Comparison of ENCODE assay signal across 1 cellular context in the genomic region with DNA sequence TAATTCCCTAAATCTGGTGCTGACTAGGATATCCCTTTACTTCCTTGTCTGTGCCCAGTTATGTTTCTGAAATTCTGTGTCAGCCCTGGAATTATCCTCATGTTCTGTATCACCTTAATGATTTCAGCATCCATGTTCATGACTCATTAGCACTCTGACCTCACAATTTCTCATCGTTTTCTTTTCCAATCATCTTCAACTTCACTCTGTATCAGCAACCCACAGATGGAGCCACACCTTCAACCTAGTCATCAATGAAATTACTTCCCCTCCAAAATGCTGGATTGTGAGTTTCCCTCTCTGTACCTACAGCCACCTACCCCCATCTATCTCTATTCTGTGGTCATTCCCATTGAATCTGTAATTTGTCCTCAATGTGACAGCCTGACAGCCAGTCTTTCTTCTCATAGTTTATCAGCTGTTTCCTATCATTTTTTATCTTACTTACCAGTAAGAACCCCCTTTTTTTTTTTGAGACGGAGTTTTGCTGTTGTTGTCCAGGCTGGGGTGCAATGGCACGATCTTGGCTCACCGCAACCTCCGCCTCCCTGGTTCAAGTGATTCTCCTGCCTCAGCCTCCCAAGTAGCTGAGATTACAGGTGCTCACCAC.
TF ChIP-seq lines count a peak whose summit lies in the region.

No MANE protein-coding gene starts in this region.

TF ChIP-seq in K562, 482 proteins besides CTCF, POLR2A, EP300 and RAD21 (continued from another document and continues in another):
- TF ChIP-seq, protein P1, sequence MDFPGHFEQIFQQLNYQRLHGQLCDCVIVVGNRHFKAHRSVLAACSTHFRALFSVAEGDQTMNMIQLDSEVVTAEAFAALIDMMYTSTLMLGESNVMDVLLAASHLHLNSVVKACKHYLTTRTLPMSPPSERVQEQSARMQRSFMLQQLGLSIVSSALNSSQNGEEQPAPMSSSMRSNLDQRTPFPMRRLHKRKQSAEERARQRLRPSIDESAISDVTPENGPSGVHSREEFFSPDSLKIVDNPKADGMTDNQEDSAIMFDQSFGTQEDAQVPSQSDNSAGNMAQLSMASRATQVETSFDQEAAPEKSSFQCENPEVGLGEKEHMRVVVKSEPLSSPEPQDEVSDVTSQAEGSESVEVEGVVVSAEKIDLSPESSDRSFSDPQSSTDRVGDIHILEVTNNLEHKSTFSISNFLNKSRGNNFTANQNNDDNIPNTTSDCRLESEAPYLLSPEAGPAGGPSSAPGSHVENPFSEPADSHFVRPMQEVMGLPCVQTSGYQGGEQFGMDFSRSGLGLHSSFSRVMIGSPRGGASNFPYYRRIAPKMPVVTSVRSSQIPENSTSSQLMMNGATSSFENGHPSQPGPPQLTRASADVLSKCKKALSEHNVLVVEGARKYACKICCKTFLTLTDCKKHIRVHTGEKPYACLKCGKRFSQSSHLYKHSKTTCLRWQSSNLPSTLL (IDR thresholded peaks at IDR 0.05): no peak
- TF ChIP-seq ZNF696 (CRISPR knock-in tag; conservative IDR thresholded peaks at IDR 0.05): no peak
- no peak for TF ChIP-seq ETV5 (CRISPR knock-in tag; IDR thresholded peaks at IDR 0.05; ENCODE audit: low read depth)
- TF ChIP-seq TBP (optimal IDR thresholded peaks at IDR 0.05; ENCODE audit: low read depth, low read length): no peak
- TF ChIP-seq ZNF318 (IDR thresholded peaks at IDR 0.05; ENCODE audit: borderline replicate concordance in 1 of 2, low read depth in 1 of 2): peak in 1 of 2 experiments; percentile 58; a peak in 1 of 4 replicates
- no peak for TF ChIP-seq KAT2B (IDR thresholded peaks at IDR 0.05; ENCODE audit: low read depth, low read length)
- no peak for TF ChIP-seq FUS (optimal IDR thresholded peaks at IDR 0.05; ENCODE audit: low read depth, low read length)
- peak; percentile 75 for TF ChIP-seq LCOR (CRISPR knock-in tag; IDR thresholded peaks at IDR 0.05)
- peak; percentile 54 for TF ChIP-seq DACH1 (IDR thresholded peaks at IDR 0.05; ENCODE audit: partially characterized antibody)
- TF ChIP-seq YY1 (IDR thresholded peaks at IDR 0.05; ENCODE audit: borderline replicate concordance in 1 of 3, control insufficient read depth in 1 of 3, extremely low read depth in 1 of 3, insufficient read depth in 3 of 3, insufficient read length in 1 of 3, insufficient replicate concordance in 2 of 3, low read depth in 1 of 3, low read length in 2 of 3): no peak
- TF ChIP-seq MED1 (CRISPR knock-in tag; IDR thresholded peaks at IDR 0.05; ENCODE audit: borderline replicate concordance): no peak
- peak; percentile 93 for TF ChIP-seq FOSL1 (tag; conservative IDR thresholded peaks at IDR 0.05)
- TF ChIP-seq ZNF274 (IDR thresholded peaks at IDR 0.05; ENCODE audit: borderline replicate concordance, low read depth, low read length): no peak
- TF ChIP-seq, protein P2, sequence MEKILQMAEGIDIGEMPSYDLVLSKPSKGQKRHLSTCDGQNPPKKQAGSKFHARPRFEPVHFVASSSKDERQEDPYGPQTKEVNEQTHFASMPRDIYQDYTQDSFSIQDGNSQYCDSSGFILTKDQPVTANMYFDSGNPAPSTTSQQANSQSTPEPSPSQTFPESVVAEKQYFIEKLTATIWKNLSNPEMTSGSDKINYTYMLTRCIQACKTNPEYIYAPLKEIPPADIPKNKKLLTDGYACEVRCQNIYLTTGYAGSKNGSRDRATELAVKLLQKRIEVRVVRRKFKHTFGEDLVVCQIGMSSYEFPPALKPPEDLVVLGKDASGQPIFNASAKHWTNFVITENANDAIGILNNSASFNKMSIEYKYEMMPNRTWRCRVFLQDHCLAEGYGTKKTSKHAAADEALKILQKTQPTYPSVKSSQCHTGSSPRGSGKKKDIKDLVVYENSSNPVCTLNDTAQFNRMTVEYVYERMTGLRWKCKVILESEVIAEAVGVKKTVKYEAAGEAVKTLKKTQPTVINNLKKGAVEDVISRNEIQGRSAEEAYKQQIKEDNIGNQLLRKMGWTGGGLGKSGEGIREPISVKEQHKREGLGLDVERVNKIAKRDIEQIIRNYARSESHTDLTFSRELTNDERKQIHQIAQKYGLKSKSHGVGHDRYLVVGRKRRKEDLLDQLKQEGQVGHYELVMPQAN (IDR thresholded peaks at IDR 0.05; ENCODE audit: borderline replicate concordance): no peak
- no peak for TF ChIP-seq RBFOX2 (IDR thresholded peaks at IDR 0.05; ENCODE audit: low read depth, low read length)
- TF ChIP-seq CBX2 (IDR thresholded peaks at IDR 0.05; ENCODE audit: insufficient read depth, low read length, poor library complexity, severe bottlenecking): no peak
- no peak for TF ChIP-seq RBM14 (IDR thresholded peaks at IDR 0.05; ENCODE audit: borderline replicate concordance, insufficient read depth, low read depth, low read length)
- TF ChIP-seq CSDE1 (IDR thresholded peaks at IDR 0.05): peak in 1 of 2 experiments; percentile 48; a peak in 1 of 4 replicates
- TF ChIP-seq TRIM24 (IDR thresholded peaks at IDR 0.05): peak; percentile 52 to 53; a peak in 3 of 4 replicates
- no peak for TF ChIP-seq RNF2 (IDR thresholded peaks at IDR 0.05)
- TF ChIP-seq ATF7 (IDR thresholded peaks at IDR 0.05): peak; percentile 45; the same call in 1 of the 2 replicates
- TF ChIP-seq, protein P3, sequence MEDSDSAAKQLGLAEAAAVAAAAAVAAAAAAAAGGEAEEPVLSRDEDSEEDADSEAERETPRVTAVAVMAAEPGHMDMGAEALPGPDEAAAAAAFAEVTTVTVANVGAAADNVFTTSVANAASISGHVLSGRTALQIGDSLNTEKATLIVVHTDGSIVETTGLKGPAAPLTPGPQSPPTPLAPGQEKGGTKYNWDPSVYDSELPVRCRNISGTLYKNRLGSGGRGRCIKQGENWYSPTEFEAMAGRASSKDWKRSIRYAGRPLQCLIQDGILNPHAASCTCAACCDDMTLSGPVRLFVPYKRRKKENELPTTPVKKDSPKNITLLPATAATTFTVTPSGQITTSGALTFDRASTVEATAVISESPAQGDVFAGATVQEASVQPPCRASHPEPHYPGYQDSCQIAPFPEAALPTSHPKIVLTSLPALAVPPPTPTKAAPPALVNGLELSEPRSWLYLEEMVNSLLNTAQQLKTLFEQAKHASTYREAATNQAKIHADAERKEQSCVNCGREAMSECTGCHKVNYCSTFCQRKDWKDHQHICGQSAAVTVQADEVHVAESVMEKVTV (CRISPR knock-in tag; IDR thresholded peaks at IDR 0.05): no peak
- TF ChIP-seq KDM1A (IDR thresholded peaks at IDR 0.05): peak in 1 of 2 experiments; percentile 70; a peak in 3 of 4 replicates
- no peak for TF ChIP-seq HNRNPUL1 (IDR thresholded peaks at IDR 0.05; ENCODE audit: low read length)
- no peak for TF ChIP-seq NR3C1 (CRISPR knock-in tag; IDR thresholded peaks at IDR 0.05)
- no peak for TF ChIP-seq ZNF830 (CRISPR knock-in tag; IDR thresholded peaks at IDR 0.05)
- no peak for TF ChIP-seq ZNF146 (CRISPR knock-in tag; IDR thresholded peaks at IDR 0.05; ENCODE audit: unreplicated experiment)
- TF ChIP-seq, protein P4, sequence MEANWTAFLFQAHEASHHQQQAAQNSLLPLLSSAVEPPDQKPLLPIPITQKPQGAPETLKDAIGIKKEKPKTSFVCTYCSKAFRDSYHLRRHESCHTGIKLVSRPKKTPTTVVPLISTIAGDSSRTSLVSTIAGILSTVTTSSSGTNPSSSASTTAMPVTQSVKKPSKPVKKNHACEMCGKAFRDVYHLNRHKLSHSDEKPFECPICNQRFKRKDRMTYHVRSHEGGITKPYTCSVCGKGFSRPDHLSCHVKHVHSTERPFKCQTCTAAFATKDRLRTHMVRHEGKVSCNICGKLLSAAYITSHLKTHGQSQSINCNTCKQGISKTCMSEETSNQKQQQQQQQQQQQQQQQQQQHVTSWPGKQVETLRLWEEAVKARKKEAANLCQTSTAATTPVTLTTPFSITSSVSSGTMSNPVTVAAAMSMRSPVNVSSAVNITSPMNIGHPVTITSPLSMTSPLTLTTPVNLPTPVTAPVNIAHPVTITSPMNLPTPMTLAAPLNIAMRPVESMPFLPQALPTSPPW (CRISPR knock-in tag; IDR thresholded peaks at IDR 0.05): no peak
- TF ChIP-seq MLX (CRISPR knock-in tag; conservative IDR thresholded peaks at IDR 0.05): no peak
- no peak for TF ChIP-seq HDGF (IDR thresholded peaks at IDR 0.05)
- TF ChIP-seq, protein P5, sequence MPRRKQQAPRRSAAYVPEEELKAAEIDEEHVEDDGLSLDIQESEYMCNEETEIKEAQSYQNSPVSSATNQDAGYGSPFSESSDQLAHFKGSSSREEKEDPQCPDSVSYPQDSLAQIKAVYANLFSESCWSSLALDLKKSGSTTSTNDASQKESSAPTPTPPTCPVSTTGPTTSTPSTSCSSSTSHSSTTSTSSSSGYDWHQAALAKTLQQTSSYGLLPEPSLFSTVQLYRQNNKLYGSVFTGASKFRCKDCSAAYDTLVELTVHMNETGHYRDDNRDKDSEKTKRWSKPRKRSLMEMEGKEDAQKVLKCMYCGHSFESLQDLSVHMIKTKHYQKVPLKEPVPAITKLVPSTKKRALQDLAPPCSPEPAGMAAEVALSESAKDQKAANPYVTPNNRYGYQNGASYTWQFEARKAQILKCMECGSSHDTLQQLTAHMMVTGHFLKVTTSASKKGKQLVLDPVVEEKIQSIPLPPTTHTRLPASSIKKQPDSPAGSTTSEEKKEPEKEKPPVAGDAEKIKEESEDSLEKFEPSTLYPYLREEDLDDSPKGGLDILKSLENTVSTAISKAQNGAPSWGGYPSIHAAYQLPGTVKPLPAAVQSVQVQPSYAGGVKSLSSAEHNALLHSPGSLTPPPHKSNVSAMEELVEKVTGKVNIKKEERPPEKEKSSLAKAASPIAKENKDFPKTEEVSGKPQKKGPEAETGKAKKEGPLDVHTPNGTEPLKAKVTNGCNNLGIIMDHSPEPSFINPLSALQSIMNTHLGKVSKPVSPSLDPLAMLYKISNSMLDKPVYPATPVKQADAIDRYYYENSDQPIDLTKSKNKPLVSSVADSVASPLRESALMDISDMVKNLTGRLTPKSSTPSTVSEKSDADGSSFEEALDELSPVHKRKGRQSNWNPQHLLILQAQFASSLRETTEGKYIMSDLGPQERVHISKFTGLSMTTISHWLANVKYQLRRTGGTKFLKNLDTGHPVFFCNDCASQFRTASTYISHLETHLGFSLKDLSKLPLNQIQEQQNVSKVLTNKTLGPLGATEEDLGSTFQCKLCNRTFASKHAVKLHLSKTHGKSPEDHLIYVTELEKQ (CRISPR knock-in tag; IDR thresholded peaks at IDR 0.05): no peak
- peak; percentile 84 for TF ChIP-seq CBFA2T3 (IDR thresholded peaks at IDR 0.05)
- no peak for TF ChIP-seq KLF13 (tag; IDR thresholded peaks at IDR 0.05; ENCODE audit: borderline replicate concordance, low read depth)
- TF ChIP-seq, protein P6, sequence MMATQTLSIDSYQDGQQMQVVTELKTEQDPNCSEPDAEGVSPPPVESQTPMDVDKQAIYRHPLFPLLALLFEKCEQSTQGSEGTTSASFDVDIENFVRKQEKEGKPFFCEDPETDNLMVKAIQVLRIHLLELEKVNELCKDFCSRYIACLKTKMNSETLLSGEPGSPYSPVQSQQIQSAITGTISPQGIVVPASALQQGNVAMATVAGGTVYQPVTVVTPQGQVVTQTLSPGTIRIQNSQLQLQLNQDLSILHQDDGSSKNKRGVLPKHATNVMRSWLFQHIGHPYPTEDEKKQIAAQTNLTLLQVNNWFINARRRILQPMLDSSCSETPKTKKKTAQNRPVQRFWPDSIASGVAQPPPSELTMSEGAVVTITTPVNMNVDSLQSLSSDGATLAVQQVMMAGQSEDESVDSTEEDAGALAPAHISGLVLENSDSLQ (IDR thresholded peaks at IDR 0.05): peak; percentile 70
- peak in 1 of 2 experiments; percentile 42; a peak in 1 of 4 replicates for TF ChIP-seq TBL1XR1 (IDR thresholded peaks at IDR 0.05; ENCODE audit: low read length in 2 of 2)
